Comparison of ENCODE assay signal across 2 cellular contexts in the genomic region with DNA sequence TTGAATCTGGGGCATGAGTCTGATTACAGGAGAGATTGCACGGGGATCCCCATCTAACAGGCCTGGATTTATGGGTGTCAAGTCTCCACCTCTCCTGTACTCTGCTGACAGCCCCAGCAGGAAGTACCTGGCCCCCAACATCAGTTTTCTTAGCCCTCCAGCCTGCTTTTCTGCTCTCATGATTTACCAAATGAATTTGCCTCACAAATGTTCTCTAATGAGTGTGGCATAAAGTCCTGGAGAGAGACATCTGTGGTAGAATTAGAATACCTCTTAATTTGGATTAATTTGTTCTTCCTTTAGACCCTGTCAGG.
TF ChIP-seq lines count a peak whose summit lies in the region.

No MANE protein-coding gene starts in this region.

TF ChIP-seq in HepG2, 621 proteins besides CTCF, POLR2A, EP300 and RAD21 (continued from another document):
- TF ChIP-seq, protein P1, sequence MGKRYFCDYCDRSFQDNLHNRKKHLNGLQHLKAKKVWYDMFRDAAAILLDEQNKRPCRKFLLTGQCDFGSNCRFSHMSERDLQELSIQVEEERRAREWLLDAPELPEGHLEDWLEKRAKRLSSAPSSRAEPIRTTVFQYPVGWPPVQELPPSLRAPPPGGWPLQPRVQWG (CRISPR knock-in tag; IDR thresholded peaks at IDR 0.05; ENCODE audit: borderline replicate concordance, low read depth), result no peak
- TF ChIP-seq FOXK1 (CRISPR knock-in tag; IDR thresholded peaks at IDR 0.05; ENCODE audit: borderline replicate concordance, low read depth), result no peak

TF ChIP-seq in SK-N-SH treated with all-trans-retinoic acid at 6 μM for 48 hours, 23 proteins besides CTCF, POLR2A, EP300 and RAD21 (continued from another document):
- no peak for TF ChIP-seq CSDC2 (CRISPR knock-in tag; IDR thresholded peaks at IDR 0.05)
TF ChIP-seq in SK-N-SH treated with all-trans-retinoic acid at 6 μM for 48 hours: peak in this region for 0.
